In genomic region chr20:434661-435419, GRCh38 we compare ENCODE assay signal across 1 cellular context.
A peak's percentile ranks its signal among the peaks of the same experiment; 100 is the strongest.
TF ChIP-seq lines count a peak whose summit lies in the region.

No MANE protein-coding gene starts in this region.

TF ChIP-seq in liver, 16 proteins besides CTCF, POLR2A, EP300 and RAD21 (continued from another document):
- TF ChIP-seq ATF3 (IDR thresholded peaks at IDR 0.05) (no peak), HNF4G (IDR thresholded peaks at IDR 0.05) (peak; percentile 32), REST (IDR thresholded peaks at IDR 0.05) (peak; percentile 33), MAX (IDR thresholded peaks at IDR 0.05) (peak; percentile 24), EGR1 (IDR thresholded peaks at IDR 0.05; ENCODE audit: low read depth in 2 of 2) (peak in 1 of 2 donors; percentile 29), ZBTB33 (IDR thresholded peaks at IDR 0.05) (no peak), TAF1 (conservative IDR thresholded peaks at IDR 0.05) (no peak), FOXA2 (IDR thresholded peaks at IDR 0.05) (no peak)
TF ChIP-seq in liver: peak in this region for 9.
